In the genomic region with DNA sequence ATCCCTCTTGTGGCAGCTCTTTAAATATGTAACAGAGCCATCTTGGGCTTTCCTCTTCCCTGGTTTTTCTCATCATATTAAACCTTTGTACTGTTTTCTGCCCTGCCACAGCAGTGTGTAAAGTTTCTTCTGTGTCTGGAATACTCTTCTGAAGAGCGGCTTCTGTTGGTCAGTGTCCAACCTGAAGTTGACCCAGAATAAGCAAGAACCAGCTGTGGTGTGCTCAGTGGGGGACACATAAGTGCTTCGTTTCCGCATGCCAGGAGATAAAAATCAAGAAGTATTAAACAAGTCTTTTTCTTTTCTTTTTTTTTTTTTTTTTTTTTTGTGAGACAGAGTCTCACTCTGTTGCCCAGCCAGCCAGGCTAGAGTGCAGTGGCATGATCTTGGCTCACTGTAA, we compare ENCODE assay signal across 15 cellular contexts.
DNase-seq lines count a peak whose midpoint lies in the region; ATAC-seq and TF ChIP-seq lines count a peak whose summit lies in the region.
"Had no signal": no experiment of that assay in that cellular context is flagged by ENCODE, and none has a peak within 500 bp of the region (broad histone marks: within the 10 kb centered on the region; RNA-seq: fewer than 3 reads in every experiment).

No MANE protein-coding gene starts in this region.

- H3K27ac ChIP-seq in VCaP (no peak overlapping the region), neural cell (ENCODE audit: low read length) (peak overlapping the region; percentile 96)
- H3K27ac ChIP-seq: BLaER1 treated with 17β-estradiol and CSF1 and Interleukin-3, amounts not matched to agents 10 nM and 100 nM; GM23248; HL-60 had no signal

- H3K4me3 ChIP-seq in choroid plexus epithelial cell (ENCODE audit: low read depth, low read length) (no peak overlapping the region), neural cell (ENCODE audit: low read length) (peak overlapping the region; percentile 45)
- H3K4me3 ChIP-seq: BLaER1 treated with 17β-estradiol and CSF1 and Interleukin-3, amounts not matched to agents 10 nM and 100 nM; GM12878; GM23248 had no signal

- H3K4me2 ChIP-seq in neural cell (ENCODE audit: low read length): peak overlapping the region; percentile 33
- H3K4me2 ChIP-seq: BLaER1 treated with 17β-estradiol and CSF1 and Interleukin-3, amounts not matched to agents 10 nM and 100 nM had no signal

- H4K20me1 ChIP-seq in neural cell (ENCODE audit: insufficient read depth): no peaks in the 10 kb centered on the region
- H4K20me1 ChIP-seq: BLaER1 treated with 17β-estradiol and CSF1 and Interleukin-3, amounts not matched to agents 10 nM and 100 nM had no signal

- ATAC-seq in GM19463 (IDR thresholded peaks at IDR 0.05; ENCODE audit: unreplicated experiment) (no peak), HG02884 (IDR thresholded peaks at IDR 0.05; ENCODE audit: unreplicated experiment) (no peak)
- ATAC-seq: CD8-positive, alpha-beta T cell; GM12878 had no signal

- TF ChIP-seq RAD21 in neural cell (conservative IDR thresholded peaks at IDR 0.05): no peak

- peak; percentile 80 for DNase-seq in choroid plexus epithelial cell (ENCODE audit: low read depth)
- DNase-seq in activated CD4-positive, CD25-positive, alpha-beta regulatory T cell treated with anti-CD3 and anti-CD28 coated beads, Interleukin-2, amount 50 U/mL, for 72 hours: no peak
- DNase-seq: Calu3; CD8-positive, alpha-beta T cell; DMS79 treated with DMSO at 0.1 percent for 48 hours; EL; GM23248; HCEC 1CT had no signal

- no peaks in the 10 kb centered on the region for H3K9me3 ChIP-seq in neural cell (ENCODE audit: low read length)
- H3K9me3 ChIP-seq: BLaER1 treated with 17β-estradiol and CSF1 and Interleukin-3, amounts not matched to agents 10 nM and 100 nM had no signal

- TF ChIP-seq EP300 in neural cell (conservative IDR thresholded peaks at IDR 0.05; ENCODE audit: poor library complexity, severe bottlenecking): no peak

- no peaks in the 10 kb centered on the region for H3K36me3 ChIP-seq in neural cell (ENCODE audit: insufficient read depth, low read length)
- H3K36me3 ChIP-seq: BLaER1 treated with 17β-estradiol and CSF1 and Interleukin-3, amounts not matched to agents 10 nM and 100 nM had no signal

- TF ChIP-seq CTCF in VCaP (conservative IDR thresholded peaks at IDR 0.05) (0 out of 2 replicates have a peak, but pooled peaks have one; percentile 6), choroid plexus epithelial cell (conservative IDR thresholded peaks at IDR 0.05; ENCODE audit: low read depth, low read length) (peak; percentile 10), neural cell (IDR thresholded peaks at IDR 0.05; ENCODE audit: poor library complexity, severe bottlenecking) (no peak)

- H3K27me3 ChIP-seq in neural cell (ENCODE audit: insufficient read depth, low read depth, low read length): no peaks in the 10 kb centered on the region
- H3K27me3 ChIP-seq: BLaER1 treated with 17β-estradiol and CSF1 and Interleukin-3, amounts not matched to agents 10 nM and 100 nM had no signal

- H2AFZ ChIP-seq in neural cell (ENCODE audit: low read depth, low read length): peak overlapping the region; percentile 10
- H2AFZ ChIP-seq: GM23248 had no signal

- H3F3A ChIP-seq in neural cell (ENCODE audit: insufficient read depth, low read length, poor library complexity, severe bottlenecking): no peaks in the 10 kb centered on the region

- H3K9me2 ChIP-seq in neural cell (ENCODE audit: insufficient read depth, low read length): no peaks in the 10 kb centered on the region

- H3K9ac ChIP-seq in neural cell (ENCODE audit: low read length): peak overlapping the region; percentile 52
- H3K9ac ChIP-seq: BLaER1 treated with 17β-estradiol and CSF1 and Interleukin-3, amounts not matched to agents 10 nM and 100 nM; GM23248 had no signal

- H3K79me2 ChIP-seq in neural cell (replicated peaks; ENCODE audit: insufficient read depth, low read length): no peaks in the 10 kb centered on the region

TF ChIP-seq in neural cell, 6 proteins besides CTCF, POLR2A, EP300 and RAD21:
- TF ChIP-seq EZH2 (IDR thresholded peaks at IDR 0.05; ENCODE audit: borderline replicate concordance, insufficient read depth, low read length, poor library complexity, severe bottlenecking) (no peak), REST (IDR thresholded peaks at IDR 0.05; ENCODE audit: borderline replicate concordance) (no peak), POLR2AphosphoS5 (IDR thresholded peaks at IDR 0.05) (no peak), MXI1 (conservative IDR thresholded peaks at IDR 0.05; ENCODE audit: poor library complexity, severe bottlenecking) (no peak), SMC3 (conservative IDR thresholded peaks at IDR 0.05; ENCODE audit: poor library complexity) (no peak), TAF1 (IDR thresholded peaks at IDR 0.05; ENCODE audit: low read depth) (no peak)
